Comparison of ENCODE assay signal across 10 cellular contexts in the genomic region with DNA sequence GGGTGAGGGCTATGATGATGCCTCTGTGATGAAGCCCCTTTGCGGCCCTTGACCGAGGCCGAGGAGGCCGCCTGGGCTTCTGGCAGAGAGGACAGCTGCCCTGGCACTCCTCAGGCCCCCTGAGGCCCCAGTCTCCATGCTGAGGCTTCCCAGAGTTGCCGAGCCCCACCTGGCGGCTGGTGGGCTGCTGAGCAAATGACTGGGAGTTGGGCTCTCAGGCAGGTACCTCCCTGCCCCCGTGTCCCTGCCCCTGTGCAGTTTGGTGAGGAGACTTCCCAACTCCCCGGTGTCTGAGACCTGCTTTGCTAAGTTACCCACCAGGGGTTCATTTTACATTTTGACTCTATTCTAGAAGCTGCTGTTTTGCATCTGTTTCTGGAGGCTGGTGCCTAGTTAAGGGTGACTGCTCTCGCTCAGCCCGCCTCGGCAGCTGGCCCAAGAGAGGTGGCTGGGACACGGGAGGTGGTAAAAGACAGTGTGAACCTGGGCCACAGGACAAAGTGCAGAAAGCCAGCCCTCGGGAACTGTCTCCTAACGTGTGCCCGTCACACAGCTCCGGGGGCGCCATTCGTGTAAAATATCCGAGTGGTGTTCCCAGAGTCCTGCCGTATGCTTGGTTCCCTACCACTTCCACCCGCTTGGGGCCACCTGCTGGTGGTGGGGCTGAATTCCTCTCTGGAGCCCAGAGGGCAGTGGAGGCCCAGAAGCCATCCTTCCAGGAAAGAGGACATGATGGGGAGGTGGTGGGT.
DNase-seq lines count a peak whose midpoint lies in the region; ATAC-seq and TF ChIP-seq lines count a peak whose summit lies in the region.
"Had no signal": no experiment of that assay in that cellular context is flagged by ENCODE, and none has a peak within 500 bp of the region (broad histone marks: within the 10 kb centered on the region; RNA-seq: fewer than 3 reads in every experiment).

No MANE protein-coding gene starts in this region.

- no peaks in the 10 kb centered on the region for H3K9me3 Mint-ChIP-seq in stimulated activated memory B cell treated with anti-CD40 and anti-IgM and Interleukin-4, amounts not matched to agents 10 μg/mL and 1 μg/mL and 100 μg/mL, for 72 hours
- H3K9me3 Mint-ChIP-seq: dendritic cell treated with granulocyte-macrophage colony-stimulating factor and Interleukin-4, amounts not matched to agents 40 ng/mL and 50 ng/mL, for 4 days had no signal

- no peak for TF ChIP-seq POLR2A in erythroblast (IDR thresholded peaks at IDR 0.05; ENCODE audit: low read length)

- peak overlapping the region; percentile 42 for H3K27ac Mint-ChIP-seq in stimulated activated memory B cell treated with anti-CD40 and anti-IgM and Interleukin-4, amounts not matched to agents 10 μg/mL and 1 μg/mL and 100 μg/mL, for 72 hours
- H3K27ac Mint-ChIP-seq: activated CD8-positive, alpha-beta T cell treated with anti-CD3 and anti-CD28 coated beads, Interleukin-2, amount 10 ng/mL, durations not matched to agents 7 days and 5 days; dendritic cell treated with granulocyte-macrophage colony-stimulating factor and Interleukin-4, amounts not matched to agents 40 ng/mL and 50 ng/mL, for 4 days had no signal

- DNase-seq in NCI-H82 (lab: John Stamatoyannopoulos, UW) (peak; percentile 45), NCI-H82 treated with DMSO at 0.1 percent for 48 hours (lab: John Stamatoyannopoulos, UW; ENCODE audit: unreplicated experiment) (no peak), NCI-H226 (peak; percentile 18), epithelial cell of proximal tubule (ENCODE audit: low read depth) (no peak), NCI-H1694 treated with DMSO at 0.1 percent for 48 hours (lab: John Stamatoyannopoulos, UW) (no peak), cerebellar nuclear complex (lab: John Stamatoyannopoulos, UW) (no peak), erythroblast (lab: John Stamatoyannopoulos, UW) (no peak)

- no peaks in the 10 kb centered on the region for H3K27me3 Mint-ChIP-seq in stimulated activated memory B cell treated with anti-CD40 and anti-IgM and Interleukin-4, amounts not matched to agents 10 μg/mL and 1 μg/mL and 100 μg/mL, for 72 hours
- H3K27me3 Mint-ChIP-seq: dendritic cell treated with granulocyte-macrophage colony-stimulating factor and Interleukin-4, amounts not matched to agents 40 ng/mL and 50 ng/mL, for 4 days had no signal

- H3K4me3 ChIP-seq in epithelial cell of proximal tubule (ENCODE audit: low read depth, low read length): peak overlapping the region; percentile 22

- peak; percentile 64 for ATAC-seq in stimulated activated memory B cell treated with anti-CD40 and anti-IgM and Interleukin-4, amounts not matched to agents 10 μg/mL and 1 μg/mL and 100 μg/mL, for 72 hours

- peaks cover 6% of the 10 kb centered on the region for H3K4me1 Mint-ChIP-seq in stimulated activated memory B cell treated with anti-CD40 and anti-IgM and Interleukin-4, amounts not matched to agents 10 μg/mL and 1 μg/mL and 100 μg/mL, for 72 hours

- peak; percentile 68 for TF ChIP-seq CTCF in epithelial cell of proximal tubule (conservative IDR thresholded peaks at IDR 0.05; ENCODE audit: low read depth, low read length)

- peaks cover 53% of the 10 kb centered on the region for H3K36me3 Mint-ChIP-seq in stimulated activated memory B cell treated with anti-CD40 and anti-IgM and Interleukin-4, amounts not matched to agents 10 μg/mL and 1 μg/mL and 100 μg/mL, for 72 hours

- H3K4me3 Mint-ChIP-seq in stimulated activated memory B cell treated with anti-CD40 and anti-IgM and Interleukin-4, amounts not matched to agents 10 μg/mL and 1 μg/mL and 100 μg/mL, for 72 hours: no peak overlapping the region
- H3K4me3 Mint-ChIP-seq: activated CD8-positive, alpha-beta T cell treated with anti-CD3 and anti-CD28 coated beads, Interleukin-2, amount 10 ng/mL, durations not matched to agents 7 days and 5 days; dendritic cell treated with granulocyte-macrophage colony-stimulating factor and Interleukin-4, amounts not matched to agents 40 ng/mL and 50 ng/mL, for 4 days had no signal

Comparison
In these comparisons a context has a peak if more than half of its experiments do, and no peak if none do; other contexts are left out.
1. DNase-seq: peak in NCI-H82 (single experiment) and NCI-H226 (single experiment); none in NCI-H82 treated with DMSO at 0.1 percent for 48 hours (single experiment), epithelial cell of proximal tubule (single experiment), NCI-H1694 treated with DMSO at 0.1 percent for 48 hours (single experiment), cerebellar nuclear complex (0 of 2) and erythroblast (0 of 2).